10 cellular contexts compared by ENCODE assay signal in genomic region chr18:74942319-74942910, GRCh38.
A peak's percentile ranks its signal among the peaks of the same experiment; 100 is the strongest.
DNase-seq lines count a peak whose midpoint lies in the region; ATAC-seq and TF ChIP-seq lines count a peak whose summit lies in the region.
"Had no signal": no experiment of that assay in that cellular context is flagged by ENCODE, and none has a peak within 500 bp of the region (broad histone marks: within the 10 kb centered on the region; RNA-seq: fewer than 3 reads in every experiment).

No MANE protein-coding gene starts in this region.

- H3K27ac ChIP-seq in upper lobe of right lung (no peak overlapping the region), tibial artery (no peak overlapping the region)

- peak overlapping the region; percentile 43 for H3K4me3 Mint-ChIP-seq in activated T-cell treated with anti-CD3 and anti-CD28 coated beads, Interleukin-2, amount 50 U/mL, for 4 hours

- peaks cover 4% of the 10 kb centered on the region for H3K36me3 Mint-ChIP-seq in activated T-cell treated with anti-CD3 and anti-CD28 coated beads, Interleukin-2, amount 50 U/mL, for 4 hours (ENCODE audit: insufficient read depth)

- no peak for TF ChIP-seq CTCF in upper lobe of right lung (IDR thresholded peaks at IDR 0.05)
- no peak for TF ChIP-seq CTCF in tibial artery (IDR thresholded peaks at IDR 0.05)

- H3K4me1 ChIP-seq in upper lobe of right lung (peaks cover 9% of the 10 kb centered on the region), tibial artery (no peaks in the 10 kb centered on the region)

- H3K4me3 ChIP-seq in MG63 (no peak overlapping the region), upper lobe of right lung (no peak overlapping the region), tibial artery (no peak overlapping the region)

- ATAC-seq in GM19025 (IDR thresholded peaks at IDR 0.05; ENCODE audit: low read depth, unreplicated experiment) (peak; percentile 88), HG02884 (IDR thresholded peaks at IDR 0.05; ENCODE audit: unreplicated experiment) (peak; percentile 85), upper lobe of right lung (no peak)
- ATAC-seq in activated T-cell treated with anti-CD3 and anti-CD28 coated beads, Interleukin-2, amount 50 U/mL, for 4 hours, result peak; percentile 28 to 67

- no peaks in the 10 kb centered on the region for H3K27me3 ChIP-seq in MG63
- H3K27me3 ChIP-seq in upper lobe of right lung, result no peaks in the 10 kb centered on the region
- H3K27me3 ChIP-seq in tibial artery, result no peaks in the 10 kb centered on the region

- H3K9me3 ChIP-seq in MG63, result no peaks in the 10 kb centered on the region
- no peaks in the 10 kb centered on the region for H3K9me3 ChIP-seq in upper lobe of right lung
- no peaks in the 10 kb centered on the region for H3K9me3 ChIP-seq in tibial artery

- H3K36me3 ChIP-seq in MG63 (no peaks in the 10 kb centered on the region), upper lobe of right lung (no peaks in the 10 kb centered on the region), tibial artery (no peaks in the 10 kb centered on the region)

- DNase-seq in Daoy (ENCODE audit: low read depth) (peak; percentile 14), MG63 (no peak), upper lobe of right lung (no peak), DMS53 (lab: John Stamatoyannopoulos, UW) (no peak), tibial artery (no peak)
- DNase-seq in activated T-cell treated with anti-CD3 and anti-CD28 coated beads, Interleukin-2, amount 50 U/mL, for 4 hours, result no peak
- DNase-seq: GDM1, mesendoderm had no signal

- peaks cover 19% of the 10 kb centered on the region for H3K4me1 Mint-ChIP-seq in activated T-cell treated with anti-CD3 and anti-CD28 coated beads, Interleukin-2, amount 50 U/mL, for 4 hours (ENCODE audit: low read depth)

- no peaks in the 10 kb centered on the region for H3K9me3 Mint-ChIP-seq in activated T-cell treated with anti-CD3 and anti-CD28 coated beads, Interleukin-2, amount 50 U/mL, for 4 hours

- intact Hi-C loops in upper lobe of right lung (cut with DNase I), result no loop called here
- intact Hi-C loops in tibial artery (cut with DNase I; ENCODE audit: low total_unique reads), result no loop called here

- no peaks in the 10 kb centered on the region for H3K27me3 Mint-ChIP-seq in activated T-cell treated with anti-CD3 and anti-CD28 coated beads, Interleukin-2, amount 50 U/mL, for 4 hours (ENCODE audit: low read depth)
